In genomic region chr9:78368236-78368635, GRCh38 we compare ENCODE assay signal across 17 cellular contexts.
"Had no signal": no experiment of that assay in that cellular context is flagged by ENCODE, and none has a peak within 500 bp of the region (broad histone marks: within the 10 kb centered on the region; RNA-seq: fewer than 3 reads in every experiment).

No MANE protein-coding gene starts in this region.

- H3K4me2 ChIP-seq: hepatocyte had no signal

- H2AFZ ChIP-seq: hepatocyte had no signal

- H3K4me3 ChIP-seq: hepatocyte, lower lobe of right lung, suprapubic skin, transverse colon, vagina had no signal

- H3K36me3 ChIP-seq: lower lobe of right lung, suprapubic skin, transverse colon, vagina had no signal

- H3K79me2 ChIP-seq: hepatocyte had no signal

- DNase-seq: activated CD4-positive, alpha-beta T cell treated with anti-CD3 and anti-CD28 coated beads for 48 hours; activated CD4-positive, CD25-positive, alpha-beta regulatory T cell; activated CD8-positive, alpha-beta T cell treated with anti-CD3 and anti-CD28 coated beads for 36 hours; activated naive CD4-positive, alpha-beta T cell treated with anti-CD3 and anti-CD28 coated beads for 36 hours; activated T-cell treated with anti-CD3 and anti-CD28 coated beads, Interleukin-2, amount 50 U/mL, for 4 hours; caudate nucleus; effector memory CD8-positive, alpha-beta T cell; foreskin fibroblast; lower lobe of right lung; nucleus accumbens; retina; stimulated activated CD4-positive, alpha-beta T cell treated with anti-CD3 and anti-CD28 coated beads, Interleukin-2, amount 100 ng/mL, for 24 hours; T-helper 9 cell; transverse colon had no signal

- ATAC-seq: activated CD8-positive, alpha-beta T cell treated with anti-CD3 and anti-CD28 coated beads for 36 hours; activated T-cell treated with anti-CD3 and anti-CD28 coated beads, Interleukin-2, amount 50 U/mL, for 4 hours; effector memory CD8-positive, alpha-beta T cell; lower lobe of right lung had no signal

- H3K27ac ChIP-seq: hepatocyte, lower lobe of right lung, suprapubic skin, transverse colon, vagina had no signal

- H3K4me1 ChIP-seq: lower lobe of right lung, suprapubic skin, vagina had no signal

- H3K9me3 ChIP-seq: lower lobe of right lung, suprapubic skin, transverse colon, vagina had no signal

- H3K27me3 ChIP-seq: hepatocyte, vagina had no signal
